Comparison of ENCODE assay signal across 7 cellular contexts in genomic region chr1:154557939-154558609, GRCh38. TPM values are rescaled to one million over a fixed set of nuclear protein-coding genes. Genes with fewer than 3 reads are reported as not detected.
DNase-seq lines count a peak whose midpoint lies in the region; ATAC-seq and TF ChIP-seq lines count a peak whose summit lies in the region.

No MANE protein-coding gene starts in this region.

- TF ChIP-seq EP300 in stomach (IDR thresholded peaks at IDR 0.05): no peak

- H3K4me1 ChIP-seq in stomach: peaks cover 24 to 62% (median 46%) of the 10 kb centered on the region in 4 donors

- TF ChIP-seq POLR2A in stomach (IDR thresholded peaks at IDR 0.05): no peak

- peak; percentile 54 for DNase-seq in dermis blood vessel endothelial cell
- DNase-seq in lung microvascular endothelial cell (ENCODE audit: low read depth in 2 of 2): peak; percentile 51 to 56
- peak; percentile 58 for DNase-seq in stomach
- no peak for DNase-seq in 8988T

- H3K9me3 ChIP-seq in stomach: no peaks in the 10 kb centered on the region

- 0 to 2% (median 0%) methylated on average over 16 to 45 of the region's 50 CpGs for WGBS in stomach, 5 donors

- H3K4me3 ChIP-seq in stomach: peak overlapping the region; percentile 63 to 95 (median 92)

- ATAC-seq in GM19023 (IDR thresholded peaks at IDR 0.05; ENCODE audit: unreplicated experiment) (peak; percentile 13), HG03108 (IDR thresholded peaks at IDR 0.05; ENCODE audit: unreplicated experiment) (peak; percentile 6)

- TF ChIP-seq CTCF in VCaP (conservative IDR thresholded peaks at IDR 0.05) (no peak), stomach (IDR thresholded peaks at IDR 0.05) (no peak)

- no peaks in the 10 kb centered on the region for H3K27me3 ChIP-seq in stomach

- peak overlapping the region; percentile 97 for H3K27ac ChIP-seq in VCaP
- H3K27ac ChIP-seq in stomach: peak overlapping the region; percentile 83 to 97 (median 92)

- intact Hi-C loops in stomach (cut with DNase I; ENCODE audit: low total_unique reads): no loop called here

- H3K36me3 ChIP-seq in stomach: peaks cover 27 to 30% (median 30%) of the 10 kb centered on the region in 4 donors

RNA-seq across cellular contexts. Expression of gene UBE2Q1, which starts 0.4 kb away (rescaled TPM):
- total RNA-seq in dermis blood vessel endothelial cell (41.7 and 58.8 TPM in 2 replicates), lung microvascular endothelial cell (25.9 and 43.3 TPM in 2 replicates), stomach (100 to 1,000 TPM in 1 of 5 donors, 10 to 100 TPM in 4; 20.4 to 137 (median 24.2) TPM)
- 10 to 100 TPM; 25.0 to 32.8 (median 31.9) TPM for polyA plus RNA-seq in stomach

RNA-seq across cellular contexts. Expression of gene CHRNB2, which starts 9.5 kb away (rescaled TPM):
- total RNA-seq in dermis blood vessel endothelial cell (under 0.01 TPM in 1 of 2 replicates, not detected in the other), lung microvascular endothelial cell (under 0.01 TPM in 1 of 2 replicates, not detected in the other), stomach (under 1 TPM in 2 of 5 donors, not detected in 3; under 0.01 to 0.37 TPM)
- under 1 TPM in 2 of 3 donors, not detected in 1; 0.12 to 0.38 TPM for polyA plus RNA-seq in stomach

RNA-seq across cellular contexts. Expression of gene ADAR, which starts 49.9 kb away (rescaled TPM):
- total RNA-seq in dermis blood vessel endothelial cell (85.4 and 108 TPM in 2 replicates), lung microvascular endothelial cell (56.9 and 66.5 TPM in 2 replicates), stomach (100 to 1,000 TPM in 3 of 5 donors, 10 to 100 TPM in 2; 35.6 to 173 (median 110) TPM)
- polyA plus RNA-seq in stomach: 10 to 100 TPM; 23.6 to 31.3 (median 26.8) TPM

RNA-seq across cellular contexts. Expression of gene SHE, which starts 55.9 kb away (rescaled TPM):
- total RNA-seq in dermis blood vessel endothelial cell (108 and 177 TPM in 2 replicates), lung microvascular endothelial cell (62.3 and 91.7 TPM in 2 replicates), stomach (10 to 100 TPM in 2 of 5 donors, 1 to 10 TPM in 2, under 1 TPM in 1; 0.87 to 13.8 (median 4.9) TPM)
- polyA plus RNA-seq in stomach: 1 to 10 TPM; 2.9 to 5.2 (median 4.0) TPM

RNA-seq across cellular contexts. Expression of gene TDRD10, which starts 56.1 kb away (rescaled TPM):
- 5.3 and 6.0 TPM in 2 replicates for total RNA-seq in dermis blood vessel endothelial cell
- 3.5 and 5.0 TPM in 2 replicates for total RNA-seq in lung microvascular endothelial cell
- 1 to 10 TPM in 2 of 5 donors, under 1 TPM in 1, not detected in 2; 0.18 to 1.7 (median 1.0) TPM for total RNA-seq in stomach
- polyA plus RNA-seq in stomach: 1 to 10 TPM in 2 of 3 donors, under 1 TPM in 1; 0.81 to 4.1 (median 2.4) TPM
